ENCODE assay signal across 12 cellular contexts in the genomic region with DNA sequence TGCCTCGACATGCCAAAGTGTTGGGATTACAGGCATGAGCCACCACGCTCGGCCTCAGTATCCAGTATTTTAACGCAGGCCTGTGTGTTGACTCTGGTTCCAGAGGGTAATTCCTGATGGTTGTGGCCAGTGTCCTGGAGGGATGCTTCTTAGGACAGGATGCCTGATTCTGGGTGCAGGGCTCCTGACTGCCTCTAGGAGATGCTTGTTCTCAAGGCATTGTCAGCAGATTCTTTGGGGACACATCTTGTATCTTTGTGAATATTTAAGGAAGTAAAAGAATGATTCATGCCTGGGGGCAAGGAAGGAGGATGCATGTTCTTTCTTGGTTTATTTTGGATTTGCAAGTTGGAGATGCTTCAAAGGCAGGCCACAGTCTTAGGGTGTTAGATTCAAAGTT. TPM values are rescaled to one million over a fixed set of nuclear protein-coding genes. Genes with fewer than 3 reads are reported as not detected.
DNase-seq lines count a peak whose midpoint lies in the region; ATAC-seq and TF ChIP-seq lines count a peak whose summit lies in the region.
"Had no signal": no experiment of that assay in that cellular context is flagged by ENCODE, and none has a peak within 500 bp of the region (broad histone marks: within the 10 kb centered on the region; RNA-seq: fewer than 3 reads in every experiment).

No MANE protein-coding gene starts in this region.

- H3K4me3 ChIP-seq in NB4 (ENCODE audit: low read depth, low read length) = no peak overlapping the region
- no peak overlapping the region for H3K4me3 ChIP-seq in retinal pigment epithelial cell (ENCODE audit: low read length)
- H3K4me3 ChIP-seq in ovary = no peak overlapping the region
- H3K4me3 ChIP-seq: body of pancreas, left lung, SJSA1 had no signal

- H3K4me1 ChIP-seq in ovary (ENCODE audit: insufficient read depth) = peaks cover 5% of the 10 kb centered on the region

- no peak for TF ChIP-seq EP300 in ovary (IDR thresholded peaks at IDR 0.05)

- H3K4me3 Mint-ChIP-seq in activated naive CD4-positive, alpha-beta T cell treated with anti-CD3 and anti-CD28 coated beads for 36 hours = peak overlapping the region; percentile 84
- H3K4me3 Mint-ChIP-seq in chondrocyte (ENCODE audit: unreplicated experiment) = no peak overlapping the region

- H3K36me3 Mint-ChIP-seq in activated naive CD4-positive, alpha-beta T cell treated with anti-CD3 and anti-CD28 coated beads for 36 hours (ENCODE audit: low read depth) = peaks cover 18% of the 10 kb centered on the region
- peaks cover 19% of the 10 kb centered on the region for H3K36me3 Mint-ChIP-seq in chondrocyte (ENCODE audit: low read depth)

- no peaks in the 10 kb centered on the region for H3K27me3 Mint-ChIP-seq in activated naive CD4-positive, alpha-beta T cell treated with anti-CD3 and anti-CD28 coated beads for 36 hours (ENCODE audit: low read depth)
- H3K27me3 Mint-ChIP-seq in chondrocyte (ENCODE audit: low read depth) = no peaks in the 10 kb centered on the region

- 87 to 94% (median 92%) methylated on average over 4 of the region's 4 CpGs for WGBS in ovary, 3 donors

- H3K27ac Mint-ChIP-seq in activated naive CD4-positive, alpha-beta T cell treated with anti-CD3 and anti-CD28 coated beads for 36 hours = no peak overlapping the region
- no peak overlapping the region for H3K27ac Mint-ChIP-seq in chondrocyte (ENCODE audit: unreplicated experiment)

- TF ChIP-seq CTCF in NB4 (IDR thresholded peaks at IDR 0.05; ENCODE audit: low read depth, low read length) (peak; percentile 67), chondrocyte (IDR thresholded peaks at IDR 0.05) (peak; percentile 36), retinal pigment epithelial cell (conservative IDR thresholded peaks at IDR 0.05; ENCODE audit: low read depth, low read length) (peak; percentile 17), ovary (IDR thresholded peaks at IDR 0.05) (no peak)

- no peak overlapping the region for H3K27ac ChIP-seq in ovary
- H3K27ac ChIP-seq: left lung, SJSA1 had no signal

- ATAC-seq in GM21786 (IDR thresholded peaks at IDR 0.05; ENCODE audit: unreplicated experiment) = no peak
- ATAC-seq: body of pancreas, left lung had no signal

- CTCF ChIA-PET in activated naive CD4-positive, alpha-beta T cell treated with anti-CD3 and anti-CD28 coated beads for 36 hours (lab: Charles Lee) = no interaction called here

- no peaks in the 10 kb centered on the region for H3K9me3 ChIP-seq in ovary
- H3K9me3 ChIP-seq: body of pancreas, left lung, SJSA1 had no signal

- H3K36me3 ChIP-seq in ovary = no peaks in the 10 kb centered on the region

- peaks cover 20% of the 10 kb centered on the region for H3K4me1 Mint-ChIP-seq in activated naive CD4-positive, alpha-beta T cell treated with anti-CD3 and anti-CD28 coated beads for 36 hours (ENCODE audit: low read depth)
- H3K4me1 Mint-ChIP-seq in chondrocyte (ENCODE audit: low read depth) = peaks cover 16% of the 10 kb centered on the region

- intact Hi-C loops in activated naive CD4-positive, alpha-beta T cell treated with anti-CD3 and anti-CD28 coated beads for 36 hours (cut with micrococcal nuclease) = no loop called here
- intact Hi-C loops in ovary (cut with DNase I) = no loop called here

- H3K27me3 ChIP-seq in ovary = no peaks in the 10 kb centered on the region
- H3K27me3 ChIP-seq: body of pancreas, left lung, SJSA1 had no signal

- no peak for DNase-seq in activated naive CD4-positive, alpha-beta T cell treated with anti-CD3 and anti-CD28 coated beads for 36 hours
- no peak for DNase-seq in activated naive CD4-positive, alpha-beta T cell treated with Interleukin-2 at 50 U/mL for 16 hours
- DNase-seq in NB4 (ENCODE audit: low read depth) = peak; percentile 84
- no peak for DNase-seq in chondrocyte (ENCODE audit: low spot score)
- DNase-seq in retinal pigment epithelial cell (ENCODE audit: low read depth) = no peak
- DNase-seq in ovary = no peak
- DNase-seq in foreskin melanocyte = no peak
- DNase-seq: body of pancreas, COR-L47 had no signal

- no peak for TF ChIP-seq POLR2A in NB4 (IDR thresholded peaks at IDR 0.05; ENCODE audit: extremely low read depth, insufficient read length)
- TF ChIP-seq POLR2A in ovary (IDR thresholded peaks at IDR 0.05) = no peak

- no peaks in the 10 kb centered on the region for H3K9me3 Mint-ChIP-seq in activated naive CD4-positive, alpha-beta T cell treated with anti-CD3 and anti-CD28 coated beads for 36 hours
- H3K9me3 Mint-ChIP-seq in chondrocyte (ENCODE audit: low read depth) = no peaks in the 10 kb centered on the region

RNA-seq across cellular contexts. Expression of a gene that starts 2.2 kb away (rescaled TPM):
- 10 to 100 TPM; 48.1 to 49.4 TPM for total RNA-seq in activated naive CD4-positive, alpha-beta T cell treated with anti-CD3 and anti-CD28 coated beads for 36 hours
- total RNA-seq in chondrocyte (44.0 to 60.5 TPM (median 50.6 TPM) in 3 replicates), ovary (10 to 100 TPM; 35.9 to 57.9 (median 47.8) TPM)
- polyA plus RNA-seq in ovary = 10 to 100 TPM; 42.4 to 92.0 TPM

RNA-seq across cellular contexts. Expression of a gene that starts 10.4 kb away (rescaled TPM):
- total RNA-seq in activated naive CD4-positive, alpha-beta T cell treated with anti-CD3 and anti-CD28 coated beads for 36 hours = 10 to 100 TPM; 24.9 to 27.5 TPM
- total RNA-seq in chondrocyte (30.0 to 32.5 TPM (median 31.3 TPM) in 3 replicates), ovary (10 to 100 TPM; 20.3 to 35.0 (median 30.4) TPM)
- polyA plus RNA-seq in ovary = 10 to 100 TPM; 20.9 to 24.8 TPM

RNA-seq across cellular contexts. Expression of a gene that starts 28.2 kb away (rescaled TPM):
- total RNA-seq in activated naive CD4-positive, alpha-beta T cell treated with anti-CD3 and anti-CD28 coated beads for 36 hours = under 1 TPM; 0.10 to 0.12 TPM
- 0.15 to 0.20 TPM in 2 of 3 replicates, not detected in the other for total RNA-seq in chondrocyte
- under 1 TPM in 6 of 7 donors, not detected in 1; 0.34 to 0.51 (median 0.40) TPM for total RNA-seq in ovary
- polyA plus RNA-seq in ovary = under 1 TPM; 0.07 to 0.15 TPM
- total RNA-seq: SJSA1 had no signal

RNA-seq across cellular contexts. Expression of a gene that starts 36.0 kb away (rescaled TPM):
- under 1 TPM; 0.69 to 0.91 TPM for total RNA-seq in activated naive CD4-positive, alpha-beta T cell treated with anti-CD3 and anti-CD28 coated beads for 36 hours
- total RNA-seq in chondrocyte (13.4 to 16.2 TPM (median 15.1 TPM) in 3 replicates), ovary (10 to 100 TPM; 16.5 to 25.9 (median 22.2) TPM)
- polyA plus RNA-seq in ovary = 10 to 100 TPM in 1 of 2 donors, 1 to 10 TPM in 1; 9.1 to 14.5 TPM

RNA-seq across cellular contexts. Expression of a gene that starts 57.7 kb away (rescaled TPM):
- total RNA-seq in activated naive CD4-positive, alpha-beta T cell treated with anti-CD3 and anti-CD28 coated beads for 36 hours = 10 to 100 TPM; 15.8 to 17.0 TPM
- total RNA-seq in chondrocyte (26.0 to 32.5 TPM (median 28.9 TPM) in 3 replicates), ovary (10 to 100 TPM; 14.5 to 36.4 (median 28.4) TPM)
- 10 to 100 TPM; 11.5 to 17.6 TPM for polyA plus RNA-seq in ovary

Comparison
In these comparisons a context has a peak if more than half of its experiments do, and no peak if none do; other contexts are left out.
1. CTCF ChIP-seq: peak in NB4 (single experiment), chondrocyte (single experiment) and retinal pigment epithelial cell (single experiment); none in ovary (0 of 3).